2 cellular contexts compared by ENCODE assay signal in the genomic region with DNA sequence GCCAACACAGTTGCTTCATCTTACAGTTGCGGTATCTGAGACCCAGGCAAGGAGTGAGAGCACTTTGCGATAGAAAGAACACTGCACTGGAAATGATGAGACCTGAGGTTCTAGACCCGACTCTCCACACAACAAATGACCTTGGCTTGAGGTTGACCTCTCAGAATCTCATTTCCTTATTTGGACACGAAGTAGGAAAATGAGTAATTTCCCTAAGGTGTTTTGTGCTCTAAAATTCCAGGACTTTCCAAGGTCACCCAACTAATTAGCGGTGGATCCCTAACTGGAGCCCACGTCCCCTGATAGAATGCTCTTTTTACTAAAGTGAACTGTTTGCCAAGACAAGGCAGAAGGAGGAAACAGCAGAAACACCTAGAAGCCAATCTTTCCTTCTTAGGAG.
TF ChIP-seq lines count a peak whose summit lies in the region.

No MANE protein-coding gene starts in this region.

TF ChIP-seq in K562, 482 proteins besides CTCF, POLR2A, EP300 and RAD21:
- TF ChIP-seq ESRRA (IDR thresholded peaks at IDR 0.05; ENCODE audit: borderline replicate concordance, low read depth) (peak; percentile 60; the same call in 1 of the 2 replicates), KLF16 (IDR thresholded peaks at IDR 0.05) (no peak)
TF ChIP-seq in K562: peak in this region for 1.

TF ChIP-seq in HEK293T, 16 proteins besides CTCF, POLR2A, EP300 and RAD21:
- TF ChIP-seq BHLHE40 (IDR thresholded peaks at IDR 0.05; ENCODE audit: borderline replicate concordance) (no peak), SP1 (IDR thresholded peaks at IDR 0.05) (no peak), NFRKB (IDR thresholded peaks at IDR 0.05) (no peak), FOXK2 (IDR thresholded peaks at IDR 0.05) (no peak), ZNF384 (IDR thresholded peaks at IDR 0.05) (no peak), SUZ12 (IDR thresholded peaks at IDR 0.05) (no peak), LEF1 (IDR thresholded peaks at IDR 0.05; ENCODE audit: borderline replicate concordance) (no peak), ELF4 (IDR thresholded peaks at IDR 0.05) (no peak)
- TF ChIP-seq, protein P1, sequence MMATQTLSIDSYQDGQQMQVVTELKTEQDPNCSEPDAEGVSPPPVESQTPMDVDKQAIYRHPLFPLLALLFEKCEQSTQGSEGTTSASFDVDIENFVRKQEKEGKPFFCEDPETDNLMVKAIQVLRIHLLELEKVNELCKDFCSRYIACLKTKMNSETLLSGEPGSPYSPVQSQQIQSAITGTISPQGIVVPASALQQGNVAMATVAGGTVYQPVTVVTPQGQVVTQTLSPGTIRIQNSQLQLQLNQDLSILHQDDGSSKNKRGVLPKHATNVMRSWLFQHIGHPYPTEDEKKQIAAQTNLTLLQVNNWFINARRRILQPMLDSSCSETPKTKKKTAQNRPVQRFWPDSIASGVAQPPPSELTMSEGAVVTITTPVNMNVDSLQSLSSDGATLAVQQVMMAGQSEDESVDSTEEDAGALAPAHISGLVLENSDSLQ (IDR thresholded peaks at IDR 0.05), result no peak
